In the genomic region with DNA sequence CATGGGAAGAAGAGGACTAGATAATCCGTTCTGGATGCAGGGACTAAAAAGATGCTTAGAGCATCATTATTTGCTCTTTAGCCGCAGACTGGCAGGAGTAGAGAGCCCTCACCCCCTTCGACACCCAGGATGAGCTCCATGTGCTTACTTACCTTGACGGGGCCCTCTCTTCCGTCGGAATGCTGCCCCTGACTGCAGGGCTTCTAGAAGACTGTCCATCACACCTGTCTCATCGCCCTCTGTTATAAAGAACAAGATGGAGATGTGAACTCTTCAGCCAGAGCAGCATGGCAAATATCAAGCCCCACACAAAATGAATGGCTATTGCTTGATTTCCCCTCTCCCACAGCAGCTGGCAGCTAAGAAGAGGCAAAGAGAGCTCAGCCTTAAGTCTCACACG, we compare ENCODE assay signal across 10 cellular contexts. TPM values are rescaled to one million over a fixed set of nuclear protein-coding genes. Genes with fewer than 3 reads are reported as not detected.
DNase-seq lines count a peak whose midpoint lies in the region; ATAC-seq and TF ChIP-seq lines count a peak whose summit lies in the region.
"Had no signal": no experiment of that assay in that cellular context is flagged by ENCODE, and none has a peak within 500 bp of the region (broad histone marks: within the 10 kb centered on the region; RNA-seq: fewer than 3 reads in every experiment).

No MANE protein-coding gene starts in this region.

- DNase-seq in HFFc6 (no peak), left lung (no peak), DMS114 treated with DMSO at 0.1 percent for 48 hours (lab: John Stamatoyannopoulos, UW; ENCODE audit: unreplicated experiment) (no peak)
- DNase-seq in stimulated activated effector memory CD8-positive, alpha-beta T cell treated with anti-CD3 and anti-CD28 coated beads, Interleukin-12 subunit alpha, Interleukin-12 subunit beta, amount 100 ng/mL, for 72 hours (ENCODE audit: low spot score in 2 of 2) = no peak

- peaks cover 74% of the 10 kb centered on the region for H3K4me1 Mint-ChIP-seq in HFFc6 (ENCODE audit: low read depth)
- peaks cover 90% of the 10 kb centered on the region for H3K4me1 Mint-ChIP-seq in brain
- H3K4me1 Mint-ChIP-seq in stimulated activated effector memory CD8-positive, alpha-beta T cell treated with anti-CD3 and anti-CD28 coated beads, Interleukin-12 subunit alpha, Interleukin-12 subunit beta, amount 100 ng/mL, for 72 hours = peaks cover 43% of the 10 kb centered on the region

- H3K27me3 ChIP-seq in left lung = no peaks in the 10 kb centered on the region

- H3K4me1 ChIP-seq in left lung = peaks cover 10 to 68% of the 10 kb centered on the region in 2 donors

- TF ChIP-seq CTCF in HFFc6 (IDR thresholded peaks at IDR 0.05) = no peak
- no peak for TF ChIP-seq CTCF in brain (conservative IDR thresholded peaks at IDR 0.05)
- TF ChIP-seq CTCF in left lung (IDR thresholded peaks at IDR 0.05) = no peak

- H3K36me3 ChIP-seq in left lung = peaks cover 0 to 78% of the 10 kb centered on the region in 2 donors

- no peak overlapping the region for H3K4me3 ChIP-seq in left lung

- H3K27ac Mint-ChIP-seq in HFFc6 (peak overlapping the region; percentile 97), brain (peak overlapping the region in 4 of 5 experiments; percentile 99)
- peak overlapping the region; percentile 27 for H3K27ac Mint-ChIP-seq in stimulated activated effector memory CD8-positive, alpha-beta T cell treated with anti-CD3 and anti-CD28 coated beads, Interleukin-12 subunit alpha, Interleukin-12 subunit beta, amount 100 ng/mL, for 72 hours

- H3K4me3 Mint-ChIP-seq in HFFc6 (peak overlapping the region; percentile 87), brain (peak overlapping the region; percentile 73 to 81 (median 77))
- H3K4me3 Mint-ChIP-seq in stimulated activated effector memory CD8-positive, alpha-beta T cell treated with anti-CD3 and anti-CD28 coated beads, Interleukin-12 subunit alpha, Interleukin-12 subunit beta, amount 100 ng/mL, for 72 hours = no peak overlapping the region
- H3K4me3 Mint-ChIP-seq: CD4-positive, alpha-beta T cell; naive thymus-derived CD8-positive, alpha-beta T cell had no signal

- ATAC-seq in left lung (no peak), GM18861 (IDR thresholded peaks at IDR 0.05; ENCODE audit: unreplicated experiment) (no peak), HG02852 (IDR thresholded peaks at IDR 0.05; ENCODE audit: unreplicated experiment) (no peak), GM18498 (IDR thresholded peaks at IDR 0.05; ENCODE audit: unreplicated experiment) (no peak)
- no peak for ATAC-seq in stimulated activated effector memory CD8-positive, alpha-beta T cell treated with anti-CD3 and anti-CD28 coated beads, Interleukin-12 subunit alpha, Interleukin-12 subunit beta, amount 100 ng/mL, for 72 hours

- peak overlapping the region; percentile 53 to 72 for H3K27ac ChIP-seq in left lung

- H3K36me3 Mint-ChIP-seq in HFFc6 (ENCODE audit: low read depth) (peaks cover 47% of the 10 kb centered on the region), brain (peaks cover 72% of the 10 kb centered on the region)
- H3K36me3 Mint-ChIP-seq in stimulated activated effector memory CD8-positive, alpha-beta T cell treated with anti-CD3 and anti-CD28 coated beads, Interleukin-12 subunit alpha, Interleukin-12 subunit beta, amount 100 ng/mL, for 72 hours = no peaks in the 10 kb centered on the region

- H3K9me3 Mint-ChIP-seq in HFFc6 (no peaks in the 10 kb centered on the region), brain (no peaks in the 10 kb centered on the region)
- no peaks in the 10 kb centered on the region for H3K9me3 Mint-ChIP-seq in stimulated activated effector memory CD8-positive, alpha-beta T cell treated with anti-CD3 and anti-CD28 coated beads, Interleukin-12 subunit alpha, Interleukin-12 subunit beta, amount 100 ng/mL, for 72 hours
- H3K9me3 Mint-ChIP-seq: CD4-positive, alpha-beta T cell; naive thymus-derived CD8-positive, alpha-beta T cell had no signal

- intact Hi-C loops in left lung (cut with DNase I) = loop anchor here in 1 of 2 donors (10.0 kb wide), 1 partner anchor 109 kb away; a partner anchor contains a TSS

- H3K9me3 ChIP-seq in left lung = no peaks in the 10 kb centered on the region

- H3K27me3 Mint-ChIP-seq in HFFc6 (ENCODE audit: insufficient read depth) (peaks cover 2% of the 10 kb centered on the region; the same call in 1 of the 2 replicates), brain (no peaks in the 10 kb centered on the region)
- H3K27me3 Mint-ChIP-seq: CD4-positive, alpha-beta T cell; naive thymus-derived CD8-positive, alpha-beta T cell had no signal

RNA-seq across cellular contexts. Expression of a gene that starts 35.1 kb away (rescaled TPM):
- 1 to 10 TPM; 2.3 to 5.7 (median 2.7) TPM for total RNA-seq in HFFc6 (2021; fragmentation: NEBNext Ultra II Directional; extraction: Animal tissue kit (Norgen Biotek cat#: 25700))
- polyA plus RNA-seq in brain (ENCODE audit: insufficient read depth, low read depth, low replicate concordance) = 4.3 TPM
- 1 to 10 TPM; 1.4 to 1.9 TPM for total RNA-seq in left lung
- total RNA-seq: CD4-positive, alpha-beta T cell; naive thymus-derived CD8-positive, alpha-beta T cell had no signal
- polyA plus RNA-seq: naive thymus-derived CD8-positive, alpha-beta T cell had no signal

RNA-seq across cellular contexts. Expression of a gene that starts 39.2 kb away (rescaled TPM):
- 1 to 10 TPM in 1 of 6 experiments, under 1 TPM in 5; 0.34 to 1.4 (median 0.62) TPM for total RNA-seq in HFFc6 (2021; fragmentation: NEBNext Ultra II Directional; extraction: Animal tissue kit (Norgen Biotek cat#: 25700))
- polyA plus RNA-seq in brain (ENCODE audit: insufficient read depth, low read depth, low replicate concordance) = 31.8 TPM
- total RNA-seq in left lung = 1 to 10 TPM in 1 of 2 donors, under 1 TPM in 1; 0.79 to 2.5 TPM
- total RNA-seq: CD4-positive, alpha-beta T cell; naive thymus-derived CD8-positive, alpha-beta T cell had no signal
- polyA plus RNA-seq: naive thymus-derived CD8-positive, alpha-beta T cell had no signal

RNA-seq across cellular contexts. Expression of a gene that starts 48.2 kb away (rescaled TPM):
- total RNA-seq in HFFc6 (2021; fragmentation: NEBNext Ultra II Directional; extraction: Animal tissue kit (Norgen Biotek cat#: 25700)) = 100 to 1,000 TPM; 126 to 150 (median 132) TPM
- polyA plus RNA-seq in brain (ENCODE audit: insufficient read depth, low read depth, low replicate concordance) = 246 TPM
- total RNA-seq in left lung = 100 to 1,000 TPM in 1 of 2 donors, 10 to 100 TPM in 1; 65.4 to 101 TPM
- total RNA-seq: CD4-positive, alpha-beta T cell; naive thymus-derived CD8-positive, alpha-beta T cell had no signal

Comparison
In these comparisons a context has a peak if more than half of its experiments do, and no peak if none do; other contexts are left out.
1. H3K27ac Mint-ChIP-seq: peak in every context shown above with its lines; median percentile 99 in brain; 97 in HFFc6; 27 in stimulated activated effector memory CD8-positive, alpha-beta T cell treated with anti-CD3 and anti-CD28 coated beads, Interleukin-12 subunit alpha, Interleukin-12 subunit beta, amount 100 ng/mL, for 72 hours.